Comparison of ENCODE assay signal across 27 cellular contexts in genomic region chr10:60246382-60246781, GRCh38.
"Had no signal": no experiment of that assay in that cellular context is flagged by ENCODE, and none has a peak within 500 bp of the region (broad histone marks: within the 10 kb centered on the region; RNA-seq: fewer than 3 reads in every experiment).

No MANE protein-coding gene starts in this region.

- H3K9me3 Mint-ChIP-seq: activated CD4-positive, alpha-beta memory T cell treated with anti-CD3 and anti-CD28 coated beads for 36 hours; activated CD4-positive, alpha-beta T cell treated with anti-CD3 and anti-CD28 coated beads, Interleukin-2, amount 10 ng/mL, durations not matched to agents 24 days and 14 days; activated naive CD4-positive, alpha-beta T cell treated with anti-CD3 and anti-CD28 coated beads, Interleukin-2, amount 10 ng/mL, durations not matched to agents 7 days and 5 days; activated naive CD8-positive, alpha-beta T cell treated with anti-CD3 and anti-CD28 coated beads, Interleukin-2, amount 10 ng/mL, durations not matched to agents 7 days and 5 days; activated T-cell treated with anti-CD3 and anti-CD28 coated beads, Interleukin-2, amount 50 U/mL, for 24 hours; natural killer cell; stimulated activated naive B cell treated with anti-CD40 and anti-IgM and Interleukin-4, amounts not matched to agents 10 μg/mL and 1 μg/mL and 100 μg/mL, for 72 hours had no signal

- H3K27ac Mint-ChIP-seq: activated CD4-positive, alpha-beta memory T cell treated with anti-CD3 and anti-CD28 coated beads for 36 hours; activated CD4-positive, alpha-beta T cell treated with anti-CD3 and anti-CD28 coated beads, Interleukin-2, amount 10 ng/mL, durations not matched to agents 24 days and 14 days; activated naive CD4-positive, alpha-beta T cell treated with anti-CD3 and anti-CD28 coated beads, Interleukin-2, amount 10 ng/mL, durations not matched to agents 7 days and 5 days; activated naive CD8-positive, alpha-beta T cell treated with anti-CD3 and anti-CD28 coated beads, Interleukin-2, amount 10 ng/mL, durations not matched to agents 7 days and 5 days; activated T-cell treated with anti-CD3 and anti-CD28 coated beads, Interleukin-2, amount 50 U/mL, for 24 hours; natural killer cell; stimulated activated naive B cell treated with anti-CD40 and anti-IgM and Interleukin-4, amounts not matched to agents 10 μg/mL and 1 μg/mL and 100 μg/mL, for 72 hours; T-helper 17 cell had no signal

- H3K27me3 Mint-ChIP-seq: activated CD4-positive, alpha-beta memory T cell treated with anti-CD3 and anti-CD28 coated beads for 36 hours; activated CD4-positive, alpha-beta T cell treated with anti-CD3 and anti-CD28 coated beads, Interleukin-2, amount 10 ng/mL, durations not matched to agents 24 days and 14 days; activated naive CD4-positive, alpha-beta T cell treated with anti-CD3 and anti-CD28 coated beads, Interleukin-2, amount 10 ng/mL, durations not matched to agents 7 days and 5 days; activated naive CD8-positive, alpha-beta T cell treated with anti-CD3 and anti-CD28 coated beads, Interleukin-2, amount 10 ng/mL, durations not matched to agents 7 days and 5 days; activated T-cell treated with anti-CD3 and anti-CD28 coated beads, Interleukin-2, amount 50 U/mL, for 24 hours; stimulated activated naive B cell treated with anti-CD40 and anti-IgM and Interleukin-4, amounts not matched to agents 10 μg/mL and 1 μg/mL and 100 μg/mL, for 72 hours; T-helper 17 cell had no signal

- ATAC-seq: heart right ventricle; left ventricle myocardium superior; natural killer cell; right cardiac atrium; stimulated activated naive B cell treated with anti-CD40 and anti-IgM and Interleukin-4, amounts not matched to agents 10 μg/mL and 1 μg/mL and 100 μg/mL, for 72 hours; T-helper 17 cell had no signal

- H3K4me3 Mint-ChIP-seq: activated CD4-positive, alpha-beta memory T cell treated with anti-CD3 and anti-CD28 coated beads for 36 hours; activated CD4-positive, alpha-beta T cell treated with anti-CD3 and anti-CD28 coated beads, Interleukin-2, amount 10 ng/mL, durations not matched to agents 24 days and 14 days; activated naive CD4-positive, alpha-beta T cell treated with anti-CD3 and anti-CD28 coated beads, Interleukin-2, amount 10 ng/mL, durations not matched to agents 7 days and 5 days; activated naive CD8-positive, alpha-beta T cell treated with anti-CD3 and anti-CD28 coated beads, Interleukin-2, amount 10 ng/mL, durations not matched to agents 7 days and 5 days; activated T-cell treated with anti-CD3 and anti-CD28 coated beads, Interleukin-2, amount 50 U/mL, for 24 hours; natural killer cell; stimulated activated naive B cell treated with anti-CD40 and anti-IgM and Interleukin-4, amounts not matched to agents 10 μg/mL and 1 μg/mL and 100 μg/mL, for 72 hours; T-helper 17 cell had no signal

- H3K36me3 Mint-ChIP-seq: activated CD4-positive, alpha-beta memory T cell treated with anti-CD3 and anti-CD28 coated beads for 36 hours; activated naive CD4-positive, alpha-beta T cell treated with anti-CD3 and anti-CD28 coated beads, Interleukin-2, amount 10 ng/mL, durations not matched to agents 7 days and 5 days; activated naive CD8-positive, alpha-beta T cell treated with anti-CD3 and anti-CD28 coated beads, Interleukin-2, amount 10 ng/mL, durations not matched to agents 7 days and 5 days; natural killer cell; stimulated activated naive B cell treated with anti-CD40 and anti-IgM and Interleukin-4, amounts not matched to agents 10 μg/mL and 1 μg/mL and 100 μg/mL, for 72 hours had no signal

- H3K4me3 ChIP-seq: ascending aorta, esophagus muscularis mucosa, heart right ventricle, stomach, suprapubic skin, transverse colon had no signal

- H3K4me1 Mint-ChIP-seq: activated CD4-positive, alpha-beta T cell treated with anti-CD3 and anti-CD28 coated beads, Interleukin-2, amount 10 ng/mL, durations not matched to agents 24 days and 14 days; activated naive CD4-positive, alpha-beta T cell treated with anti-CD3 and anti-CD28 coated beads, Interleukin-2, amount 10 ng/mL, durations not matched to agents 7 days and 5 days; activated naive CD8-positive, alpha-beta T cell treated with anti-CD3 and anti-CD28 coated beads, Interleukin-2, amount 10 ng/mL, durations not matched to agents 7 days and 5 days; natural killer cell; stimulated activated naive B cell treated with anti-CD40 and anti-IgM and Interleukin-4, amounts not matched to agents 10 μg/mL and 1 μg/mL and 100 μg/mL, for 72 hours had no signal

- DNase-seq: activated CD4-positive, alpha-beta memory T cell treated with anti-CD3 and anti-CD28 coated beads for 36 hours; activated CD4-positive, alpha-beta T cell treated with anti-CD3 and anti-CD28 coated beads, Interleukin-2, amount 10 ng/mL, durations not matched to agents 24 days and 14 days; activated CD4-positive, CD25-positive, alpha-beta regulatory T cell treated with anti-CD3 and anti-CD28 coated beads, Interleukin-2, amount 50 U/mL, for 72 hours; activated CD8-positive, alpha-beta memory T cell treated with anti-CD3 and anti-CD28 coated beads, Interleukin-2, amount 50 U/mL, for 48 hours; activated gamma-delta T cell; activated naive CD4-positive, alpha-beta T cell treated with anti-CD3 and anti-CD28 coated beads, Interleukin-2, amount 10 ng/mL, durations not matched to agents 7 days and 5 days; activated naive CD8-positive, alpha-beta T cell treated with anti-CD3 and anti-CD28 coated beads, Interleukin-2, amount 10 ng/mL, durations not matched to agents 7 days and 5 days; activated T-cell treated with anti-CD3 and anti-CD28 coated beads, Interleukin-2, amount 50 U/mL, for 24 hours; brain microvascular endothelial cell; caudate nucleus; foreskin melanocyte; heart right ventricle; left ventricle myocardium superior; mammary epithelial cell; natural killer cell; posterior cingulate gyrus; right cardiac atrium; stimulated activated CD4-positive, alpha-beta T cell treated with anti-CD3 and anti-CD28 coated beads, Interleukin-15, amount 100 ng/mL, for 24 hours; stimulated activated CD4-positive, alpha-beta T cell treated with anti-CD3 and anti-CD28 coated beads, Interleukin-2, amount 100 ng/mL, for 24 hours; stimulated activated naive B cell treated with anti-CD40 and anti-IgM and Interleukin-4, amounts not matched to agents 10 μg/mL and 1 μg/mL and 100 μg/mL, for 72 hours; stomach; T-helper 17 cell; T1000; transverse colon had no signal
